Comparison of ENCODE assay signal across 18 cellular contexts in genomic region chr1:50661626-50662025, GRCh38.
A peak's percentile ranks its signal among the peaks of the same experiment; 100 is the strongest.
DNase-seq lines count a peak whose midpoint lies in the region; TF ChIP-seq lines count a peak whose summit lies in the region.
"Had no signal": no experiment of that assay in that cellular context is flagged by ENCODE, and none has a peak within 500 bp of the region (broad histone marks: within the 10 kb centered on the region; RNA-seq: fewer than 3 reads in every experiment).

No MANE protein-coding gene starts in this region.

- H3K36me3 Mint-ChIP-seq in HFFc6 (ENCODE audit: low read depth) (no peaks in the 10 kb centered on the region), brain (no peaks in the 10 kb centered on the region)
- H3K36me3 Mint-ChIP-seq in activated CD4-positive, alpha-beta memory T cell treated with anti-CD3 and anti-CD28 coated beads, Interleukin-2, amount 10 ng/mL, durations not matched to agents 7 days and 5 days (ENCODE audit: low read depth): no peaks in the 10 kb centered on the region
- H3K36me3 Mint-ChIP-seq: CD8-positive, alpha-beta T cell had no signal

- intact Hi-C loops in mammary epithelial cell (cut with micrococcal nuclease): no loop called here

- H3K27me3 Mint-ChIP-seq in HFFc6 (ENCODE audit: insufficient read depth): no peaks in the 10 kb centered on the region
- H3K27me3 Mint-ChIP-seq in brain: peaks cover 3% of the 10 kb centered on the region
- H3K27me3 Mint-ChIP-seq in activated CD4-positive, alpha-beta memory T cell treated with anti-CD3 and anti-CD28 coated beads, Interleukin-2, amount 10 ng/mL, durations not matched to agents 7 days and 5 days: no peaks in the 10 kb centered on the region

- H3K9ac ChIP-seq in mammary epithelial cell (ENCODE audit: insufficient read depth, low read length): no peak overlapping the region

- DNase-seq in HFFc6 (peak; percentile 62), iris pigment epithelial cell (ENCODE audit: low read depth) (peak; percentile 80), mammary epithelial cell (no peak), Kasumi-1 (lab: John Stamatoyannopoulos, UW) (no peak), NCI-H1694 (lab: John Stamatoyannopoulos, UW) (no peak)
- DNase-seq in activated CD4-positive, alpha-beta memory T cell treated with anti-CD3 and anti-CD28 coated beads, Interleukin-2, amount 10 ng/mL, durations not matched to agents 7 days and 5 days: no peak
- DNase-seq: activated naive CD4-positive, alpha-beta T cell treated with anti-CD3 and anti-CD28 coated beads for 36 hours; activated T-cell treated with anti-CD3 and anti-CD28 coated beads, Interleukin-2, amount 50 U/mL, for 4 hours; anterior cingulate cortex; CD8-positive, alpha-beta T cell; effector memory CD4-positive, alpha-beta T cell; esophagus squamous epithelium; left ventricle myocardium superior; NCI-H187; NCI-H69; uterus had no signal

- no peaks in the 10 kb centered on the region for H3K36me3 ChIP-seq in mammary epithelial cell (ENCODE audit: insufficient read depth, low read length)
- H3K36me3 ChIP-seq: esophagus squamous epithelium, uterus had no signal

- no peaks in the 10 kb centered on the region for H3K79me2 ChIP-seq in mammary epithelial cell (ENCODE audit: insufficient read depth, low read length)

- H4K20me1 ChIP-seq in mammary epithelial cell (ENCODE audit: insufficient read depth, low read length): no peaks in the 10 kb centered on the region

- no peak overlapping the region for H3K27ac ChIP-seq in mammary epithelial cell (ENCODE audit: insufficient read depth, low read depth, low read length)
- H3K27ac ChIP-seq: esophagus squamous epithelium, uterus had no signal

- dilution Hi-C loops in mammary epithelial cell (cut with HindIII; ENCODE audit: low sequenced_read_pairs): no loop called here

- H3K4me3 Mint-ChIP-seq in HFFc6 (peak overlapping the region; percentile 53), brain (peak overlapping the region in 2 of 5 experiments; percentile 13 to 67)
- H3K4me3 Mint-ChIP-seq in activated CD4-positive, alpha-beta memory T cell treated with anti-CD3 and anti-CD28 coated beads, Interleukin-2, amount 10 ng/mL, durations not matched to agents 7 days and 5 days: no peak overlapping the region
- H3K4me3 Mint-ChIP-seq: activated naive CD4-positive, alpha-beta T cell treated with anti-CD3 and anti-CD28 coated beads for 36 hours; activated T-cell treated with anti-CD3 and anti-CD28 coated beads, Interleukin-2, amount 50 U/mL, for 4 hours; CD8-positive, alpha-beta T cell; neural crest cell had no signal

- peaks cover 50% of the 10 kb centered on the region for H3K4me1 Mint-ChIP-seq in HFFc6 (ENCODE audit: low read depth)
- peaks cover 27% of the 10 kb centered on the region for H3K4me1 Mint-ChIP-seq in brain
- no peaks in the 10 kb centered on the region for H3K4me1 Mint-ChIP-seq in activated CD4-positive, alpha-beta memory T cell treated with anti-CD3 and anti-CD28 coated beads, Interleukin-2, amount 10 ng/mL, durations not matched to agents 7 days and 5 days

- CTCF ChIA-PET in mammary epithelial cell (lab: Charles Lee; ENCODE audit: low non-redundant PET): no interaction called here
- CTCF ChIA-PET in activated CD4-positive, alpha-beta memory T cell treated with anti-CD3 and anti-CD28 coated beads, Interleukin-2, amount 10 ng/mL, durations not matched to agents 7 days and 5 days (lab: Charles Lee): no interaction called here

- H3K9me3 Mint-ChIP-seq in HFFc6: no peaks in the 10 kb centered on the region
- no peaks in the 10 kb centered on the region for H3K9me3 Mint-ChIP-seq in brain
- H3K9me3 Mint-ChIP-seq in activated CD4-positive, alpha-beta memory T cell treated with anti-CD3 and anti-CD28 coated beads, Interleukin-2, amount 10 ng/mL, durations not matched to agents 7 days and 5 days: no peaks in the 10 kb centered on the region
- H3K9me3 Mint-ChIP-seq: activated naive CD4-positive, alpha-beta T cell treated with anti-CD3 and anti-CD28 coated beads for 36 hours; activated T-cell treated with anti-CD3 and anti-CD28 coated beads, Interleukin-2, amount 50 U/mL, for 4 hours; CD8-positive, alpha-beta T cell; neural crest cell had no signal

- in situ Hi-C loops in mammary epithelial cell (cut with MboI; ENCODE audit: low sequenced_read_pairs in 2 of 2): no loop called here

- peak overlapping the region; percentile 83 for H3K27ac Mint-ChIP-seq in HFFc6
- peak overlapping the region in 4 of 5 experiments; percentile 42 to 78 (median 66) for H3K27ac Mint-ChIP-seq in brain
- H3K27ac Mint-ChIP-seq in activated CD4-positive, alpha-beta memory T cell treated with anti-CD3 and anti-CD28 coated beads, Interleukin-2, amount 10 ng/mL, durations not matched to agents 7 days and 5 days: no peak overlapping the region
- H3K27ac Mint-ChIP-seq: activated naive CD4-positive, alpha-beta T cell treated with anti-CD3 and anti-CD28 coated beads for 36 hours; CD8-positive, alpha-beta T cell had no signal

- WGBS in mammary epithelial cell (ENCODE audit: low coverage, missing lambda C conversion rate): 100% methylated on average over 5 of the region's 5 CpGs

- POLR2A ChIA-PET in activated CD4-positive, alpha-beta memory T cell treated with anti-CD3 and anti-CD28 coated beads, Interleukin-2, amount 10 ng/mL, durations not matched to agents 7 days and 5 days (lab: Charles Lee): no interaction called here

- no peak for TF ChIP-seq CTCF in HFFc6 (IDR thresholded peaks at IDR 0.05)
- no peak for TF ChIP-seq CTCF in brain (conservative IDR thresholded peaks at IDR 0.05)
- no peak for TF ChIP-seq CTCF in mammary epithelial cell (conservative IDR thresholded peaks at IDR 0.05 in 1 of 2, IDR thresholded peaks at IDR 0.05 in 1 of 2; ENCODE audit: extremely low read depth in 1 of 2, insufficient read depth in 1 of 2, low read depth in 1 of 2, low read length in 2 of 2)

- no TSS peak for BruUV-seq in mammary epithelial cell (replicated peaks; lab: Mats Ljungman, UMichigan)

- H3K9me3 ChIP-seq in mammary epithelial cell (replicated peaks; ENCODE audit: insufficient read depth, low read length): no peaks in the 10 kb centered on the region
- H3K9me3 ChIP-seq: esophagus squamous epithelium, uterus had no signal

- no peak overlapping the region for H2AFZ ChIP-seq in mammary epithelial cell (ENCODE audit: low read depth, low read length)

- no peaks in the 10 kb centered on the region for H3K4me1 ChIP-seq in mammary epithelial cell (ENCODE audit: insufficient read depth, low read length)
- H3K4me1 ChIP-seq: uterus had no signal

- H3K4me3 ChIP-seq in mammary epithelial cell (replicated peaks in 1 of 3; ENCODE audit: insufficient read depth in 1 of 3, low read depth in 2 of 3, low read length in 3 of 3): no peak overlapping the region
- H3K4me3 ChIP-seq: esophagus squamous epithelium, uterus had no signal

- H3K27me3 ChIP-seq in mammary epithelial cell (ENCODE audit: insufficient read depth, low read length): no peaks in the 10 kb centered on the region
- H3K27me3 ChIP-seq: esophagus squamous epithelium, uterus had no signal

- no peak overlapping the region for H3K4me2 ChIP-seq in mammary epithelial cell (ENCODE audit: insufficient read depth, low read depth, low read length)

Comparison
In these comparisons a context has a peak if more than half of its experiments do, and no peak if none do; other contexts are left out.
1. DNase-seq: peak in HFFc6 (single experiment) and iris pigment epithelial cell (single experiment); none in mammary epithelial cell (single experiment), Kasumi-1 (0 of 2), NCI-H1694 (single experiment) and activated CD4-positive, alpha-beta memory T cell treated with anti-CD3 and anti-CD28 coated beads, Interleukin-2, amount 10 ng/mL, durations not matched to agents 7 days and 5 days (single experiment).